8 cellular contexts compared by ENCODE assay signal in the genomic region with DNA sequence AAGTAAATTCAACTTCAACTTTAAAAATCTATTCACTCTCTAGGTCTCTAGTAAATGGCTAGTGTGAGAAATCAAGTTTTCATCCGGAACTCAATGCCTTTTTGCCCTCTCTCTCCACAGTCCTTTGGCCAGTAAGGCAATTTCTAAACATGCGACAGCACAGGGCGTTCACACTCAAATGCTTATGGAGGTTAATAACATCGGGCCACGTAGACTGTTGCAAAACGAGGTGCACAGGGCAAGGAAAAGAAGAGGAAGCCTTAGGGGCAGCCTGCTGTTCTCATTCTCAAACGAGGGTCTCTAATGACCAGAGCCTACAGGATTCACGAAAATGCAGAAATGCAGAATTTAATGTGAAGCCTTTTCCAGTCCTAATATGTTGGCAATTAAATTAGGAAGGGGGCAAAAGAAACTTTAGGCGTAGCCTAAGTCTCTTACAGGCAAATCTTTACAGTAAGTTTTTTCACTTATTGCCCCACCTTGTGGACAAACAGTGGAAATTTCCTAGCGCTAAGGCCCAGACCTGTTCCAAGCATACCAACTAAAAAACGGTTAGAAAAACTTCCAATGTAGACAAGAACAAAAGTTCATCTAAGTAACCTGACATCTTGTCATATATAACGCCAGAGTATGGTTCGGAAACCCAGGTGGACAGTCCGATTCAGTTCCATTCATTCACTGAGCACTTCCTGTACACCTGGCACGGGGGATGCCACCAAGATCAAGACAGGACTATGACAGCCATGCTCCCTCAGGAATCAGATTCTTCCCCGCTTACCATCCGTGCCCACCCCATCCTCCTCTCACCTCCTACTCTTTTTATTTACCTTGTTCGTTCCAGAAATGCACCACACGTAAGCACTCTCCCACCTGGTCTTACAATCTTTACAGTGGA. TPM values are rescaled to one million over a fixed set of nuclear protein-coding genes. Genes with fewer than 3 reads are reported as not detected.
A peak's percentile ranks its signal among the peaks of the same experiment; 100 is the strongest.
DNase-seq lines count a peak whose midpoint lies in the region; ATAC-seq, FAIRE-seq and TF ChIP-seq lines count a peak whose summit lies in the region.

No MANE protein-coding gene starts in this region.

- 0 out of 2 replicates have a peak, but pooled peaks cover 3% of the 10 kb centered on the region for H3F3A ChIP-seq in Loucy (ENCODE audit: low read depth)

- WGBS in neuronal stem cell (ENCODE audit: extremely low coverage in 2 of 2, insufficient read length in 2 of 2, insufficient replicate concordance in 1 of 2), 2 donors: no CpG with 5 or more reads among the region's 19 CpGs

- no peaks in the 10 kb centered on the region for H3K9me3 ChIP-seq in Loucy (ENCODE audit: insufficient read depth, low read depth, low read length)
- no peaks in the 10 kb centered on the region for H3K9me3 ChIP-seq in neuronal stem cell (replicated peaks in 1 of 2; ENCODE audit: control insufficient read depth in 2 of 2, insufficient read depth in 1 of 2, low read depth in 1 of 2, low read length in 2 of 2)

- no peak overlapping the region for H4K91ac ChIP-seq in neuronal stem cell (ENCODE audit: low read depth, low read length, poor library complexity)

- H3K9ac ChIP-seq in Loucy (ENCODE audit: low read depth, low read length, poor library complexity, severe bottlenecking) (no peak overlapping the region), neuronal stem cell (ENCODE audit: low read depth, low read length, poor library complexity) (no peak overlapping the region)

- H3K27me3 ChIP-seq in Loucy (ENCODE audit: insufficient read depth, low read length, poor library complexity, severe bottlenecking) (no peaks in the 10 kb centered on the region), neuronal stem cell (ENCODE audit: control insufficient read depth in 3 of 3, insufficient read depth in 3 of 3, low read depth in 1 of 3, low read length in 3 of 3) (no peaks in the 10 kb centered on the region)

- no peak overlapping the region for H3K4ac ChIP-seq in neuronal stem cell (ENCODE audit: low read length)

- peak; percentile 37 for DNase-seq in NCI-H510A treated with DMSO at 0.1 percent for 48 hours (lab: John Stamatoyannopoulos, UW)
- no peak for DNase-seq in NCI-H510A (lab: John Stamatoyannopoulos, UW)
- peak; percentile 85 for DNase-seq in fibroblast of the aortic adventitia (ENCODE audit: low read depth)
- peak; percentile 41 for DNase-seq in neuronal stem cell (ENCODE audit: low spot score)
- DNase-seq in activated CD8-positive, alpha-beta memory T cell treated with anti-CD3 and anti-CD28 coated beads, Interleukin-2, amount 50 U/mL, for 48 hours: no peak

- peak; percentile 75 for FAIRE-seq in TTC549 (lab: Jason Lieb, UNC)

- H3K18ac ChIP-seq in neuronal stem cell (ENCODE audit: low read length): no peak overlapping the region

- H3K4me3 ChIP-seq in Loucy (ENCODE audit: low read length, poor library complexity, severe bottlenecking) (peak overlapping the region; percentile 40), fibroblast of the aortic adventitia (ENCODE audit: low read depth, low read length) (no peak overlapping the region), neuronal stem cell (ENCODE audit: low read length in 2 of 2) (no peak overlapping the region)

- H3K4me1 ChIP-seq in Loucy (ENCODE audit: insufficient read depth, low read length, poor library complexity, severe bottlenecking) (peaks cover 20% of the 10 kb centered on the region), neuronal stem cell (ENCODE audit: control insufficient read depth in 2 of 2, insufficient read depth in 1 of 2, low read depth in 1 of 2, low read length in 2 of 2) (peaks cover 0 to 4% of the 10 kb centered on the region in 2 donors)

- H3K79me2 ChIP-seq in Loucy (ENCODE audit: insufficient read depth, low read length): no peaks in the 10 kb centered on the region

- no peaks in the 10 kb centered on the region for H4K20me1 ChIP-seq in Loucy (ENCODE audit: insufficient read depth, low read length, poor library complexity, severe bottlenecking)

- no peaks in the 10 kb centered on the region for H3K9me2 ChIP-seq in Loucy (replicated peaks; ENCODE audit: low read depth, low read length)

- no peak overlapping the region for H3K23ac ChIP-seq in neuronal stem cell (ENCODE audit: low read depth, low read length, poor library complexity)

- no peak overlapping the region for H2BK5ac ChIP-seq in neuronal stem cell (ENCODE audit: low read length)

- H3K36me3 ChIP-seq in Loucy (ENCODE audit: insufficient read depth, low read length) (no peaks in the 10 kb centered on the region), neuronal stem cell (replicated peaks in 1 of 2; ENCODE audit: control insufficient read depth in 2 of 2, insufficient read depth in 2 of 2, low read length in 2 of 2) (no peaks in the 10 kb centered on the region)

- H3K4me2 ChIP-seq in Loucy (ENCODE audit: low read depth, low read length, poor library complexity, severe bottlenecking) (peak overlapping the region; percentile 67), neuronal stem cell (ENCODE audit: insufficient read depth, low read length, poor library complexity, severe bottlenecking) (no peak overlapping the region)

- peak; percentile 86 for TF ChIP-seq CTCF in Loucy (conservative IDR thresholded peaks at IDR 0.05; ENCODE audit: low read length)
- TF ChIP-seq CTCF in fibroblast of the aortic adventitia (IDR thresholded peaks at IDR 0.05; ENCODE audit: insufficient read depth, low read length): peak; percentile 65

- no peak overlapping the region for H3K14ac ChIP-seq in neuronal stem cell (ENCODE audit: low read length)

- H4K8ac ChIP-seq in neuronal stem cell (ENCODE audit: low read depth, low read length): no peak overlapping the region

- H2BK120ac ChIP-seq in neuronal stem cell (ENCODE audit: low read depth, low read length): no peak overlapping the region

- H2AFZ ChIP-seq in Loucy (ENCODE audit: low read length) (peak overlapping the region; percentile 51; the same call in 1 of the 2 replicates), neuronal stem cell (ENCODE audit: low read length) (peak overlapping the region; percentile 30)

- no peak overlapping the region for H2BK12ac ChIP-seq in neuronal stem cell (ENCODE audit: low read length)

- no peak overlapping the region for H2BK15ac ChIP-seq in neuronal stem cell (ENCODE audit: low read length)

- H3K79me1 ChIP-seq in neuronal stem cell (ENCODE audit: low read depth, low read length): no peaks in the 10 kb centered on the region

- no peak overlapping the region for H2AK5ac ChIP-seq in neuronal stem cell (ENCODE audit: low read depth, low read length)

- no peak overlapping the region for H3K27ac ChIP-seq in neuronal stem cell (replicated peaks; ENCODE audit: low read length)

- peak; percentile 62 for ATAC-seq in GM21526 (IDR thresholded peaks at IDR 0.05; ENCODE audit: low FRiP score, unreplicated experiment)

RNA-seq across cellular contexts. Expression of a gene that starts 5.1 kb away (rescaled TPM):
- total RNA-seq in fibroblast of the aortic adventitia (ENCODE audit: low replicate concordance): not detected in 2 replicates
- 0.11 TPM for polyA plus RNA-seq in neuronal stem cell (2013, experiment 1 of 2)
- 0.11 TPM for polyA plus RNA-seq in neuronal stem cell (2013, experiment 2 of 2)

RNA-seq across cellular contexts. Expression of a gene that starts 5.2 kb away (rescaled TPM):
- 1.1 and 23.1 TPM in 2 replicates for total RNA-seq in fibroblast of the aortic adventitia (ENCODE audit: low replicate concordance)
- polyA plus RNA-seq in neuronal stem cell (2013, experiment 1 of 2): 5.9 TPM
- polyA plus RNA-seq in neuronal stem cell (2013, experiment 2 of 2): 5.6 TPM

Comparison
In these comparisons a context has a peak if more than half of its experiments do, and no peak if none do; other contexts are left out.
1. DNase-seq: peak in NCI-H510A treated with DMSO at 0.1 percent for 48 hours (single experiment), fibroblast of the aortic adventitia (single experiment) and neuronal stem cell (single experiment); none in NCI-H510A (single experiment) and activated CD8-positive, alpha-beta memory T cell treated with anti-CD3 and anti-CD28 coated beads, Interleukin-2, amount 50 U/mL, for 48 hours (single experiment).